In the genomic region with DNA sequence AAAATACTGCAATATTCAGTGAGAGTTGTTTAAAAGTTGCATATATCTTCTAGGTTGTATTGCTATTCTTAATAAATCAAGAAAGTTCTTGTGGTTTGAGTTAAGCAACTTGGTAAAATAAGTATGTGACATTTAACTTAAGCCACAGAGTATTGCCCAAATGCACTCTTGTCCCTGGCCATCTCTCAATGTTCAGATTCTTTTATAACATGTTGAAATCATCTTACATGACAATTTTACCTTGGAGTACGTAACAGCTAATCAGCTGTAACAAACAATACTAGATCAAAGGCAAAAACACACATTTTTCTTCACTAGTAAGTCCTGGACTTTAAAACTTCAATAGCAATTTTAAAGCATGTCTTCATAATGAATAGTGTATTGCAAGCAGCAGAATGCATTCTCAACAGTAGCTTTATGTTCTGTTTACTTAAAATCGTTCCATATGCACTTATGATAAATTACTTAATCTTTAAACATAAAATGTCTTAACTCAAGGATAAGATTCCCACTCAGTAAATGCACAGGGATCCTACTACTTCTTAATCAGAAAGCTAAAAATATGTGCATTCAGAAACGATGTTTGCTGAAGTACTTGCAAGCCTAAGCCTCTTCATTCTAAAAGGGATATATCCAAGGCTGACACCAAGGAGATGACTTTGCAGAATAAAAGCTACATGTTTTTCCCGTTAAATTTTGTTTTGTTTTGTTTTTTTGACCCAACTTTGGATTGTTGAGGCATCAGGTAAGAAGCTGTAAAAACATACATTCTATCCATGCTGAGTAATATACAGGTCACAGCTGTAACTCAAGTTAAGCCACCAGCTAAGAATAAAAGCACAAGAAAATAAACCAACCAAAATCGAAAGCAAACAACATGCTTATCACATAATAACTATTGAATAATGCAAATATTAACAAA, we compare ENCODE assay signal across 1 cellular context.
TF ChIP-seq lines count a peak whose summit lies in the region.

No MANE protein-coding gene starts in this region.

TF ChIP-seq in GM23338, 12 proteins besides CTCF, POLR2A, EP300 and RAD21:
- TF ChIP-seq STAT1 (IDR thresholded peaks at IDR 0.05; ENCODE audit: unreplicated experiment): no peak
- no peak for TF ChIP-seq NANOG (IDR thresholded peaks at IDR 0.05; ENCODE audit: borderline replicate concordance)
- TF ChIP-seq CREB1 (CRISPR knock-in tag; IDR thresholded peaks at IDR 0.05; ENCODE audit: low read depth): no peak
- TF ChIP-seq, protein P1, sequence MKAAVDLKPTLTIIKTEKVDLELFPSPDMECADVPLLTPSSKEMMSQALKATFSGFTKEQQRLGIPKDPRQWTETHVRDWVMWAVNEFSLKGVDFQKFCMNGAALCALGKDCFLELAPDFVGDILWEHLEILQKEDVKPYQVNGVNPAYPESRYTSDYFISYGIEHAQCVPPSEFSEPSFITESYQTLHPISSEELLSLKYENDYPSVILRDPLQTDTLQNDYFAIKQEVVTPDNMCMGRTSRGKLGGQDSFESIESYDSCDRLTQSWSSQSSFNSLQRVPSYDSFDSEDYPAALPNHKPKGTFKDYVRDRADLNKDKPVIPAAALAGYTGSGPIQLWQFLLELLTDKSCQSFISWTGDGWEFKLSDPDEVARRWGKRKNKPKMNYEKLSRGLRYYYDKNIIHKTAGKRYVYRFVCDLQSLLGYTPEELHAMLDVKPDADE (IDR thresholded peaks at IDR 0.05): no peak
- no peak for TF ChIP-seq REST (IDR thresholded peaks at IDR 0.05; ENCODE audit: unreplicated experiment)
- TF ChIP-seq POLR2AphosphoS5 (IDR thresholded peaks at IDR 0.05; ENCODE audit: low read depth): no peak
- TF ChIP-seq JUNB (IDR thresholded peaks at IDR 0.05; ENCODE audit: unreplicated experiment): no peak
- TF ChIP-seq ZNF114 (CRISPR knock-in tag; IDR thresholded peaks at IDR 0.05): no peak
- no peak for TF ChIP-seq EZH2 (IDR thresholded peaks at IDR 0.05; ENCODE audit: low read depth, unreplicated experiment)
- no peak for TF ChIP-seq ZNF331 (CRISPR knock-in tag; IDR thresholded peaks at IDR 0.05; ENCODE audit: low read depth)
- TF ChIP-seq, protein P2, sequence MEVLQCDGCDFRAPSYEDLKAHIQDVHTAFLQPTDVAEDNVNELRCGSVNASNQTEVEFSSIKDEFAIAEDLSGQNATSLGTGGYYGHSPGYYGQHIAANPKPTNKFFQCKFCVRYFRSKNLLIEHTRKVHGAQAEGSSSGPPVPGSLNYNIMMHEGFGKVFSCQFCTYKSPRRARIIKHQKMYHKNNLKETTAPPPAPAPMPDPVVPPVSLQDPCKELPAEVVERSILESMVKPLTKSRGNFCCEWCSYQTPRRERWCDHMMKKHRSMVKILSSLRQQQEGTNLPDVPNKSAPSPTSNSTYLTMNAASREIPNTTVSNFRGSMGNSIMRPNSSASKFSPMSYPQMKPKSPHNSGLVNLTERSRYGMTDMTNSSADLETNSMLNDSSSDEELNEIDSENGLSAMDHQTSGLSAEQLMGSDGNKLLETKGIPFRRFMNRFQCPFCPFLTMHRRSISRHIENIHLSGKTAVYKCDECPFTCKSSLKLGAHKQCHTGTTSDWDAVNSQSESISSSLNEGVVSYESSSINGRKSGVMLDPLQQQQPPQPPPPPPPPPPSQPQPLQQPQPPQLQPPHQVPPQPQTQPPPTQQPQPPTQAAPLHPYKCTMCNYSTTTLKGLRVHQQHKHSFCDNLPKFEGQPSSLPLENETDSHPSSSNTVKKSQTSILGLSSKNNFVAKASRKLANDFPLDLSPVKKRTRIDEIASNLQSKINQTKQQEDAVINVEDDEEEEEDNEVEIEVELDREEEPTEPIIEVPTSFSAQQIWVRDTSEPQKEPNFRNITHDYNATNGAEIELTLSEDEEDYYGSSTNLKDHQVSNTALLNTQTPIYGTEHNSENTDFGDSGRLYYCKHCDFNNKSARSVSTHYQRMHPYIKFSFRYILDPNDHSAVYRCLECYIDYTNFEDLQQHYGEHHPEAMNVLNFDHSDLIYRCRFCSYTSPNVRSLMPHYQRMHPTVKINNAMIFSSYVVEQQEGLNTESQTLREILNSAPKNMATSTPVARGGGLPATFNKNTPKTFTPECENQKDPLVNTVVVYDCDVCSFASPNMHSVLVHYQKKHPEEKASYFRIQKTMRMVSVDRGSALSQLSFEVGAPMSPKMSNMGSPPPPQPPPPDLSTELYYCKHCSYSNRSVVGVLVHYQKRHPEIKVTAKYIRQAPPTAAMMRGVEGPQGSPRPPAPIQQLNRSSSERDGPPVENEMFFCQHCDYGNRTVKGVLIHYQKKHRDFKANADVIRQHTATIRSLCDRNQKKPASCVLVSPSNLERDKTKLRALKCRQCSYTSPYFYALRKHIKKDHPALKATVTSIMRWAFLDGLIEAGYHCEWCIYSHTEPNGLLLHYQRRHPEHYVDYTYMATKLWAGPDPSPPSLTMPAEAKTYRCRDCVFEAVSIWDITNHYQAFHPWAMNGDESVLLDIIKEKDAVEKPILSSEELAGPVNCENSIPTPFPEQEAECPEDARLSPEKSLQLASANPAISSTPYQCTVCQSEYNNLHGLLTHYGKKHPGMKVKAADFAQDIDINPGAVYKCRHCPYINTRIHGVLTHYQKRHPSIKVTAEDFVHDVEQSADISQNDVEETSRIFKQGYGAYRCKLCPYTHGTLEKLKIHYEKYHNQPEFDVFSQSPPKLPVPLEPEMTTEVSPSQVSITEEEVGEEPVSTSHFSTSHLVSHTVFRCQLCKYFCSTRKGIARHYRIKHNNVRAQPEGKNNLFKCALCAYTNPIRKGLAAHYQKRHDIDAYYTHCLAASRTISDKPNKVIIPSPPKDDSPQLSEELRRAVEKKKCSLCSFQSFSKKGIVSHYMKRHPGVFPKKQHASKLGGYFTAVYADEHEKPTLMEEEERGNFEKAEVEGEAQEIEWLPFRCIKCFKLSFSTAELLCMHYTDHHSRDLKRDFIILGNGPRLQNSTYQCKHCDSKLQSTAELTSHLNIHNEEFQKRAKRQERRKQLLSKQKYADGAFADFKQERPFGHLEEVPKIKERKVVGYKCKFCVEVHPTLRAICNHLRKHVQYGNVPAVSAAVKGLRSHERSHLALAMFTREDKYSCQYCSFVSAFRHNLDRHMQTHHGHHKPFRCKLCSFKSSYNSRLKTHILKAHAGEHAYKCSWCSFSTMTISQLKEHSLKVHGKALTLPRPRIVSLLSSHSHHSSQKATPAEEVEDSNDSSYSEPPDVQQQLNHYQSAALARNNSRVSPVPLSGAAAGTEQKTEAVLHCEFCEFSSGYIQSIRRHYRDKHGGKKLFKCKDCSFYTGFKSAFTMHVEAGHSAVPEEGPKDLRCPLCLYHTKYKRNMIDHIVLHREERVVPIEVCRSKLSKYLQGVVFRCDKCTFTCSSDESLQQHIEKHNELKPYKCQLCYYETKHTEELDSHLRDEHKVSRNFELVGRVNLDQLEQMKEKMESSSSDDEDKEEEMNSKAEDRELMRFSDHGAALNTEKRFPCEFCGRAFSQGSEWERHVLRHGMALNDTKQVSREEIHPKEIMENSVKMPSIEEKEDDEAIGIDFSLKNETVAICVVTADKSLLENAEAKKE (CRISPR knock-in tag; IDR thresholded peaks at IDR 0.05): no peak
- no peak for TF ChIP-seq EZH2phosphoT487 (IDR thresholded peaks at IDR 0.05; ENCODE audit: unreplicated experiment)
